11 cellular contexts compared by ENCODE assay signal in genomic region chr10:113047963-113048781, GRCh38.
DNase-seq lines count a peak whose midpoint lies in the region; FAIRE-seq and TF ChIP-seq lines count a peak whose summit lies in the region.
"Had no signal": no experiment of that assay in that cellular context is flagged by ENCODE, and none has a peak within 500 bp of the region (broad histone marks: within the 10 kb centered on the region; RNA-seq: fewer than 3 reads in every experiment).

No MANE protein-coding gene starts in this region.

- peaks cover 98% of the 10 kb centered on the region for H3K79me2 ChIP-seq in GM23248 (ENCODE audit: insufficient read depth)

- H3K4me1 ChIP-seq in GM23248 (ENCODE audit: insufficient read depth) (peaks cover 53% of the 10 kb centered on the region), SJCRH30 (peaks cover 61% of the 10 kb centered on the region), rectal smooth muscle tissue (ENCODE audit: control insufficient read depth, insufficient read depth, low read length) (peaks cover 11% of the 10 kb centered on the region)

- FAIRE-seq in GM12891 (lab: Jason Lieb, UNC), result no peak
- FAIRE-seq: TTC549 had no signal

- H4K20me1 ChIP-seq in GM23248 (ENCODE audit: insufficient read depth), result no peaks in the 10 kb centered on the region

- H3K9me2 ChIP-seq in GM23248 (ENCODE audit: insufficient read depth), result no peaks in the 10 kb centered on the region

- peaks cover 25% of the 10 kb centered on the region for H3F3A ChIP-seq in GM23248 (ENCODE audit: insufficient read depth)

- DNase-seq in GM23248, result no peak
- DNase-seq in SJCRH30, result peak; percentile 88 to 95
- DNase-seq in fibroblast of peridontal ligament (ENCODE audit: extremely low read depth), result peak; percentile 34
- no peak for DNase-seq in GM12891 (ENCODE audit: insufficient read length, low spot score)
- DNase-seq in AG08396 (ENCODE audit: low spot score), result no peak
- no peak for DNase-seq in activated CD4-positive, alpha-beta T cell treated with anti-CD3 and anti-CD28 coated beads for 48 hours
- no peak for DNase-seq in NOMO-1 treated with DMSO at 0.1 percent for 48 hours (lab: John Stamatoyannopoulos, UW; ENCODE audit: unreplicated experiment)
- DNase-seq: NCI-H2029, PC-9 had no signal

- H3K9ac ChIP-seq in GM23248 (no peak overlapping the region), rectal smooth muscle tissue (ENCODE audit: low read length) (no peak overlapping the region)

- in situ Hi-C loops in GM23248 (cut with MboI), result no loop called here

- H3K4me2 ChIP-seq in GM23248 (ENCODE audit: unreplicated experiment), result no peak overlapping the region
- H3K4me2 ChIP-seq: PC-9 had no signal

- H3K27ac ChIP-seq in GM23248 (0 out of 2 replicates have a peak overlapping the region, but pooled peaks have one; percentile 89), SJCRH30 (peak overlapping the region; percentile 93), rectal smooth muscle tissue (ENCODE audit: low read depth, low read length) (peak overlapping the region; percentile 38)
- H3K27ac ChIP-seq: PC-9 had no signal

- 90 to 92% methylated on average over 13 of the region's 13 CpGs for WGBS in GM23248 (ENCODE audit: low coverage in 1 of 2, low lambda C conversion rate in 2 of 2, missing lambda C conversion rate in 2 of 2), 2 experiments

- no peak overlapping the region for H2AFZ ChIP-seq in GM23248
- H2AFZ ChIP-seq: PC-9 had no signal

- peaks cover under 1% of the 10 kb centered on the region; the same call in 1 of the 2 replicates for H3K36me3 ChIP-seq in GM23248 (ENCODE audit: low read depth)
- H3K36me3 ChIP-seq in SJCRH30, result peaks cover 20% of the 10 kb centered on the region
- H3K36me3 ChIP-seq in rectal smooth muscle tissue (ENCODE audit: control insufficient read depth, insufficient read depth, low read length), result no peaks in the 10 kb centered on the region

- H3K4me3 ChIP-seq in GM23248 (no peak overlapping the region), SJCRH30 (peak overlapping the region; percentile 1; the same call in 1 of the 2 replicates), rectal smooth muscle tissue (ENCODE audit: low read length) (no peak overlapping the region)
- H3K4me3 ChIP-seq: PC-9 had no signal

- H3K9me3 ChIP-seq in GM23248 (ENCODE audit: low read depth) (no peaks in the 10 kb centered on the region), SJCRH30 (replicated peaks) (0 out of 2 replicates have a peak, but pooled peaks cover 5% of the 10 kb centered on the region)

- no peaks in the 10 kb centered on the region for H3K27me3 ChIP-seq in GM23248 (replicated peaks; ENCODE audit: insufficient read depth)
- no peaks in the 10 kb centered on the region for H3K27me3 ChIP-seq in SJCRH30
- no peaks in the 10 kb centered on the region for H3K27me3 ChIP-seq in rectal smooth muscle tissue (ENCODE audit: control insufficient read depth, insufficient read depth, low read length)

- no peak for TF ChIP-seq POLR2A in GM12891 (IDR thresholded peaks at IDR 0.05; ENCODE audit: low read depth, low read length)

TF ChIP-seq in GM12891, 5 proteins besides CTCF, POLR2A, EP300 and RAD21:
- no peak for TF ChIP-seq TAF1 (IDR thresholded peaks at IDR 0.05; ENCODE audit: low read depth, low read length)

Comparison
In these comparisons a context has a peak if more than half of its experiments do, and no peak if none do; other contexts are left out.
1. DNase-seq: peak in SJCRH30 (2 of 2) and fibroblast of peridontal ligament (single experiment); none in GM23248 (single experiment), GM12891 (single experiment), AG08396 (single experiment), activated CD4-positive, alpha-beta T cell treated with anti-CD3 and anti-CD28 coated beads for 48 hours (single experiment) and NOMO-1 treated with DMSO at 0.1 percent for 48 hours (single experiment).
2. H3K27ac ChIP-seq: peak in every context shown above with its lines; median percentile 93 in SJCRH30; 89 in GM23248; 38 in rectal smooth muscle tissue.